In the genomic region with DNA sequence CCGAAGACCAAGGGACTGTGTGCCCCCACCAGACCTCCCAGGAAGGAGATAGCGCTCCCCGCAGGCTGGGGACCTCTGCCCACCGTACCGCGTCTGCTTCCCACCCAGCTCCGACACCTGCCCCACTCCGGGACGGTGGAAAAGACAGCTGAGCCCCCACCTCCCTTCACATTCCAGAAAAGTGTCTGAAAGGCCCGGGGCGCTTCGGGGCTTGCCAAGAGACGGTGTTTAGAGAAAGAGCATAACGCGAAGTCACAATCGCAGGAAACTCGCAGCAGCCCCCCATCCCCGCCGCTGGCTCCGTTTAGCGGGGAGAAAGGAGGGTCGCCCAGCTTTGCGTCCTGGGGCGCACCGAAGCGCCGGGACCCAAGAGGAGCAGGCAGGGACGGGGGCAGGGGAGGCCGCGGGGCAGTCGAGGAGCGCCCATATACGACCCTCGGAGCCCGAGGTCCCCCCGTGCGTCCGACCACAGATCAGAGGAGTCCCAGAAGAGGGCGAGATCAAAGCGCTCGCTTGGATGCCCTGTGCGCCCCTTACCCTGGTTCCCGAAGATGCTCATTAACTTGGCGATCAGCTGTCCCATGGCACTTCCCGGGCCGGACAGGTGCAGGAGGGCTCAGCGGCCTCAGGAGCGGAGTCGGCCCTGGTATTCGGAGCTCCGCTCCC, we compare ENCODE assay signal across 2 cellular contexts.
TF ChIP-seq lines count a peak whose summit lies in the region.

No MANE protein-coding gene starts in this region.

TF ChIP-seq in HEK293, 187 proteins besides CTCF, POLR2A, EP300 and RAD21:
- 0 out of 2 replicates have a peak, but pooled peaks have one; percentile 3 for TF ChIP-seq GLIS2 (tag by site-specific recombination; IDR thresholded peaks at IDR 0.05)
- no peak for TF ChIP-seq ZEB2 (tag by site-specific recombination; IDR thresholded peaks at IDR 0.05)
- no peak for TF ChIP-seq ZBTB10 (tag by site-specific recombination; IDR thresholded peaks at IDR 0.05)
- TF ChIP-seq ZNF221 (tag by site-specific recombination; IDR thresholded peaks at IDR 0.05; ENCODE audit: borderline replicate concordance), result no peak
- no peak for TF ChIP-seq ZNF76 (tag by site-specific recombination; IDR thresholded peaks at IDR 0.05; ENCODE audit: borderline replicate concordance, low read depth)
- no peak for TF ChIP-seq ZFP3 (tag by site-specific recombination; IDR thresholded peaks at IDR 0.05; ENCODE audit: low read depth)

TF ChIP-seq in GM12878, 131 proteins besides CTCF, POLR2A, EP300 and RAD21:
- no peak for TF ChIP-seq CHD1 (IDR thresholded peaks at IDR 0.05; ENCODE audit: low read depth, low read length)
- TF ChIP-seq CREB1 (IDR thresholded peaks at IDR 0.05; ENCODE audit: low read depth), result no peak
- no peak for TF ChIP-seq PBX3 (IDR thresholded peaks at IDR 0.05; ENCODE audit: insufficient replicate concordance, low read depth, low read length)
- TF ChIP-seq RFX5 (IDR thresholded peaks at IDR 0.05; ENCODE audit: low read depth, low read length), result no peak
- TF ChIP-seq CEBPB (IDR thresholded peaks at IDR 0.05; ENCODE audit: borderline replicate concordance in 1 of 2, low read depth in 2 of 2, low read length in 2 of 2), result no peak
- TF ChIP-seq, protein P1, sequence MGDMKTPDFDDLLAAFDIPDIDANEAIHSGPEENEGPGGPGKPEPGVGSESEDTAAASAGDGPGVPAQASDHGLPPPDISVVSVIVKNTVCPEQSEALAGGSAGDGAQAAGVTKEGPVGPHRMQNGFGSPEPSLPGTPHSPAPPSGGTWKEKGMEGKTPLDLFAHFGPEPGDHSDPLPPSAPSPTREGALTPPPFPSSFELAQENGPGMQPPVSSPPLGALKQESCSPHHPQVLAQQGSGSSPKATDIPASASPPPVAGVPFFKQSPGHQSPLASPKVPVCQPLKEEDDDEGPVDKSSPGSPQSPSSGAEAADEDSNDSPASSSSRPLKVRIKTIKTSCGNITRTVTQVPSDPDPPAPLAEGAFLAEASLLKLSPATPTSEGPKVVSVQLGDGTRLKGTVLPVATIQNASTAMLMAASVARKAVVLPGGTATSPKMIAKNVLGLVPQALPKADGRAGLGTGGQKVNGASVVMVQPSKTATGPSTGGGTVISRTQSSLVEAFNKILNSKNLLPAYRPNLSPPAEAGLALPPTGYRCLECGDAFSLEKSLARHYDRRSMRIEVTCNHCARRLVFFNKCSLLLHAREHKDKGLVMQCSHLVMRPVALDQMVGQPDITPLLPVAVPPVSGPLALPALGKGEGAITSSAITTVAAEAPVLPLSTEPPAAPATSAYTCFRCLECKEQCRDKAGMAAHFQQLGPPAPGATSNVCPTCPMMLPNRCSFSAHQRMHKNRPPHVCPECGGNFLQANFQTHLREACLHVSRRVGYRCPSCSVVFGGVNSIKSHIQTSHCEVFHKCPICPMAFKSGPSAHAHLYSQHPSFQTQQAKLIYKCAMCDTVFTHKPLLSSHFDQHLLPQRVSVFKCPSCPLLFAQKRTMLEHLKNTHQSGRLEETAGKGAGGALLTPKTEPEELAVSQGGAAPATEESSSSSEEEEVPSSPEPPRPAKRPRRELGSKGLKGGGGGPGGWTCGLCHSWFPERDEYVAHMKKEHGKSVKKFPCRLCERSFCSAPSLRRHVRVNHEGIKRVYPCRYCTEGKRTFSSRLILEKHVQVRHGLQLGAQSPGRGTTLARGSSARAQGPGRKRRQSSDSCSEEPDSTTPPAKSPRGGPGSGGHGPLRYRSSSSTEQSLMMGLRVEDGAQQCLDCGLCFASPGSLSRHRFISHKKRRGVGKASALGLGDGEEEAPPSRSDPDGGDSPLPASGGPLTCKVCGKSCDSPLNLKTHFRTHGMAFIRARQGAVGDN (IDR thresholded peaks at IDR 0.05), result no peak
- TF ChIP-seq NR2F1 (conservative IDR thresholded peaks at IDR 0.05), result no peak
- TF ChIP-seq CREM (IDR thresholded peaks at IDR 0.05; ENCODE audit: low read depth), result no peak
TF ChIP-seq in GM12878: peak in this region for 0.
